1 cellular context compared by ENCODE assay signal in genomic region chr18:42339324-42339723, GRCh38.
TF ChIP-seq lines count a peak whose summit lies in the region.

No MANE protein-coding gene starts in this region.

TF ChIP-seq in SK-N-SH treated with all-trans-retinoic acid at 6 μM for 48 hours, 23 proteins besides CTCF, POLR2A, EP300 and RAD21 (continued from another document):
- TF ChIP-seq CSRNP3 (CRISPR knock-in tag; IDR thresholded peaks at IDR 0.05) (no peak), ISL1 (CRISPR knock-in tag; IDR thresholded peaks at IDR 0.05) (no peak), ZNF8 (CRISPR knock-in tag; IDR thresholded peaks at IDR 0.05) (no peak), TSHZ2 (CRISPR knock-in tag; IDR thresholded peaks at IDR 0.05) (no peak), TCF4 (CRISPR knock-in tag; IDR thresholded peaks at IDR 0.05; ENCODE audit: borderline replicate concordance) (no peak), GLIS3 (CRISPR knock-in tag; IDR thresholded peaks at IDR 0.05) (no peak)
